Comparison of ENCODE assay signal across 1 cellular context in the genomic region with DNA sequence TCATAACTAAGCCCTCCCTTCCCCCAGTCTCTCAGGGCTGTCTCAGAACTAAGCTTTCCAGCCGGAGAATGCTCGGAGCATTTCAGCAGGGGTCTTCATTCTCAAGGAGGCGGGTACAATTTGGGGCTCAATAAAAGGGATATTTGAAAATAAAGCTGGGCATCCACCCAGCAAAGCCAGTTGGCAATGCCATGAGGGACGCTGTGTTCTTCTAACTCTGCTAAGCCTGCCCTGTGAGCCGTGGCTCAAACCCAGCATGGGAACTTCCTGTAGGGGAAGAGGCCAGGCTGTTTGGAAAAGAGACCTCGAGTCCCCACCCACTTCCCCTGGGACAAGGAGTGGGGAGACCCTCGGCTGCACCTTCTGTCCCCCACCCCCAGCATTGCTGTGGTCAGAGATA.
TF ChIP-seq lines count a peak whose summit lies in the region.

No MANE protein-coding gene starts in this region.

TF ChIP-seq in IMR-90, 13 proteins besides CTCF, POLR2A, EP300 and RAD21:
- TF ChIP-seq SMC3 (IDR thresholded peaks at IDR 0.05; ENCODE audit: low read depth, low read length), result no peak
- no peak for TF ChIP-seq RFX5 (IDR thresholded peaks at IDR 0.05; ENCODE audit: low read depth, low read length)
- no peak for TF ChIP-seq MAFK (IDR thresholded peaks at IDR 0.05; ENCODE audit: low read depth, low read length)
- no peak for TF ChIP-seq MAZ (IDR thresholded peaks at IDR 0.05; ENCODE audit: borderline replicate concordance, low read depth, low read length)
- no peak for TF ChIP-seq BHLHE40 (IDR thresholded peaks at IDR 0.05; ENCODE audit: low read depth, low read length)
- no peak for TF ChIP-seq NFE2L2 (IDR thresholded peaks at IDR 0.05; ENCODE audit: low read depth, low read length)
- no peak for TF ChIP-seq RCOR1 (IDR thresholded peaks at IDR 0.05; ENCODE audit: insufficient replicate concordance, low read length)
- TF ChIP-seq FOS (IDR thresholded peaks at IDR 0.05; ENCODE audit: low read depth, low read length), result no peak
- no peak for TF ChIP-seq CEBPB (IDR thresholded peaks at IDR 0.05; ENCODE audit: low read depth, low read length)
- no peak for TF ChIP-seq ELK1 (IDR thresholded peaks at IDR 0.05; ENCODE audit: borderline replicate concordance, low read depth, low read length)
- TF ChIP-seq CHD1 (IDR thresholded peaks at IDR 0.05; ENCODE audit: low read depth, low read length), result no peak
- no peak for TF ChIP-seq MXI1 (IDR thresholded peaks at IDR 0.05; ENCODE audit: borderline replicate concordance, low read depth, low read length)
- TF ChIP-seq, protein P1, sequence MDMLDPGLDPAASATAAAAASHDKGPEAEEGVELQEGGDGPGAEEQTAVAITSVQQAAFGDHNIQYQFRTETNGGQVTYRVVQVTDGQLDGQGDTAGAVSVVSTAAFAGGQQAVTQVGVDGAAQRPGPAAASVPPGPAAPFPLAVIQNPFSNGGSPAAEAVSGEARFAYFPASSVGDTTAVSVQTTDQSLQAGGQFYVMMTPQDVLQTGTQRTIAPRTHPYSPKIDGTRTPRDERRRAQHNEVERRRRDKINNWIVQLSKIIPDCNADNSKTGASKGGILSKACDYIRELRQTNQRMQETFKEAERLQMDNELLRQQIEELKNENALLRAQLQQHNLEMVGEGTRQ (IDR thresholded peaks at IDR 0.05; ENCODE audit: low read depth, low read length), result no peak
